ENCODE assay signal across 24 cellular contexts in the genomic region with DNA sequence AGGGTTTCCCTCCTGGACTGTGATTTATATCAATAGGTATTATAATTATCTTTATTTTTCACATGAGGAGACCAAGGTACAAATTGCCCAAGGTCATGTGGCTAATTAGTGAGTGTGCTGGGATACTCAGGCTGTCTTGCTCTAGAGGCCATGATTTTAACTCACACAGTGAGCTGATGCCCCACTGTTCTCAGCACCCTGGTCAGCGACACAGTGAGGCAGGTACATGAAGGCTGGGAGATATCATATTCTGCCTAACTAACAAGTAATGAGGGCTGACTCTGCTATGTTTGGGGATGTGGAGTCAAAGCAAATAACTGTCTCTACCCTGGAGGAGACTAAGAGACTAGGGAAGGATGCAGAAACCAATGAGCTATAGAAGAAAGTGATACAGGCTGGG.
DNase-seq lines count a peak whose midpoint lies in the region; ATAC-seq and TF ChIP-seq lines count a peak whose summit lies in the region.
"Had no signal": no experiment of that assay in that cellular context is flagged by ENCODE, and none has a peak within 500 bp of the region (broad histone marks: within the 10 kb centered on the region; RNA-seq: fewer than 3 reads in every experiment).

No MANE protein-coding gene starts in this region.

- no peaks in the 10 kb centered on the region for H3K4me1 Mint-ChIP-seq in activated naive CD4-positive, alpha-beta T cell treated with anti-CD3 and anti-CD28 coated beads for 36 hours (ENCODE audit: low read depth)
- H3K4me1 Mint-ChIP-seq: activated naive CD4-positive, alpha-beta T cell treated with anti-CD3 and anti-CD28 coated beads, Interleukin-2, amount 50 U/mL, for 24 hours; CD8-positive, alpha-beta memory T cell had no signal

- no peaks in the 10 kb centered on the region for H3K27me3 Mint-ChIP-seq in activated naive CD4-positive, alpha-beta T cell treated with anti-CD3 and anti-CD28 coated beads for 36 hours (ENCODE audit: low read depth)
- H3K27me3 Mint-ChIP-seq: activated naive CD4-positive, alpha-beta T cell treated with anti-CD3 and anti-CD28 coated beads, Interleukin-2, amount 50 U/mL, for 24 hours; dendritic cell treated with granulocyte-macrophage colony-stimulating factor and Interleukin-4, amounts not matched to agents 40 ng/mL and 50 ng/mL, for 4 days had no signal

- H3K4me1 ChIP-seq in hepatocyte (ENCODE audit: insufficient read depth): no peaks in the 10 kb centered on the region
- H3K4me1 ChIP-seq: tibial nerve had no signal

- no peak overlapping the region for H3K4me2 ChIP-seq in hepatocyte

- no peaks in the 10 kb centered on the region for H3K27me3 ChIP-seq in hepatocyte
- H3K27me3 ChIP-seq: cardiac muscle cell, neutrophil, tibial nerve had no signal

- no peaks in the 10 kb centered on the region for H3K36me3 ChIP-seq in hepatocyte (replicated peaks; ENCODE audit: insufficient read depth, low read depth)
- H3K36me3 ChIP-seq: cardiac muscle cell, neutrophil, tibial nerve had no signal

- no peak overlapping the region for H3K4me3 Mint-ChIP-seq in activated naive CD4-positive, alpha-beta T cell treated with anti-CD3 and anti-CD28 coated beads for 36 hours
- H3K4me3 Mint-ChIP-seq: activated naive CD4-positive, alpha-beta T cell treated with anti-CD3 and anti-CD28 coated beads, Interleukin-2, amount 50 U/mL, for 24 hours; activated T-helper 1 cell treated with anti-CD3 and anti-CD28 coated beads, Interleukin-12 subunit alpha, Interleukin-12 subunit beta, Interleukin-2, Interleukin-4 antibody, amounts not matched to agents 30 ng/mL and 10 ng/mL and 1 ng/mL, durations not matched to agents 14 hours and 24 hours and 36 hours; CD8-positive, alpha-beta memory T cell; dendritic cell treated with granulocyte-macrophage colony-stimulating factor and Interleukin-4, amounts not matched to agents 40 ng/mL and 50 ng/mL, for 4 days had no signal

- H3K9me2 ChIP-seq in hepatocyte (replicated peaks; ENCODE audit: insufficient read depth): no peaks in the 10 kb centered on the region

- H3K27ac ChIP-seq in hepatocyte: no peak overlapping the region
- H3K27ac ChIP-seq: cardiac muscle cell, neutrophil, tibial nerve had no signal

- intact Hi-C loops in activated naive CD4-positive, alpha-beta T cell treated with anti-CD3 and anti-CD28 coated beads for 36 hours (cut with micrococcal nuclease): no loop called here

- H3K36me3 Mint-ChIP-seq in activated naive CD4-positive, alpha-beta T cell treated with anti-CD3 and anti-CD28 coated beads for 36 hours (ENCODE audit: low read depth): no peaks in the 10 kb centered on the region
- H3K36me3 Mint-ChIP-seq: activated naive CD4-positive, alpha-beta T cell treated with anti-CD3 and anti-CD28 coated beads, Interleukin-2, amount 50 U/mL, for 24 hours had no signal

- H3K9me3 ChIP-seq in hepatocyte (ENCODE audit: low read depth): no peaks in the 10 kb centered on the region
- H3K9me3 ChIP-seq: neutrophil had no signal

- ATAC-seq in GM18867 (IDR thresholded peaks at IDR 0.05; ENCODE audit: unreplicated experiment): no peak
- ATAC-seq: SK-N-SH treated with all-trans-retinoic acid at 6 μM for 48 hours had no signal

- no peak for TF ChIP-seq CTCF in hepatocyte (IDR thresholded peaks at IDR 0.05; ENCODE audit: poor library complexity)

- H2AFZ ChIP-seq in hepatocyte: no peak overlapping the region

- CTCF ChIA-PET in activated naive CD4-positive, alpha-beta T cell treated with anti-CD3 and anti-CD28 coated beads for 36 hours (lab: Charles Lee): no interaction called here

- peak; percentile 10 for DNase-seq in activated naive CD4-positive, alpha-beta T cell treated with anti-CD3 and anti-CD28 coated beads for 36 hours
- DNase-seq in activated naive CD4-positive, alpha-beta T cell treated with Interleukin-2 at 50 U/mL for 16 hours: no peak
- DNase-seq in hepatocyte (ENCODE audit: low spot score): peak; percentile 54
- DNase-seq in hypothalamus (lab: John Stamatoyannopoulos, UW): no peak
- DNase-seq in germinal center (ENCODE audit: low spot score): no peak
- DNase-seq in NCI-H1048 (lab: John Stamatoyannopoulos, UW): no peak
- DNase-seq: 8988T; CD8-positive, alpha-beta memory T cell; DMS153; GOT3; kidney; NCI-H1436; NCI-H524; stimulated activated CD8-positive, alpha-beta memory T cell treated with anti-CD3 and anti-CD28 coated beads, Interleukin-4, amount 100 ng/mL, for 48 hours; T-helper 2 cell had no signal

- H3K4me3 ChIP-seq in hepatocyte: no peak overlapping the region
- H3K4me3 ChIP-seq: cardiac muscle cell, tibial nerve had no signal

- H3K27ac Mint-ChIP-seq in activated naive CD4-positive, alpha-beta T cell treated with anti-CD3 and anti-CD28 coated beads for 36 hours: no peak overlapping the region
- H3K27ac Mint-ChIP-seq: activated naive CD4-positive, alpha-beta T cell treated with anti-CD3 and anti-CD28 coated beads, Interleukin-2, amount 50 U/mL, for 24 hours; activated T-helper 1 cell treated with anti-CD3 and anti-CD28 coated beads, Interleukin-12 subunit alpha, Interleukin-12 subunit beta, Interleukin-2, Interleukin-4 antibody, amounts not matched to agents 30 ng/mL and 10 ng/mL and 1 ng/mL, durations not matched to agents 14 hours and 24 hours and 36 hours; CD8-positive, alpha-beta memory T cell; dendritic cell treated with granulocyte-macrophage colony-stimulating factor and Interleukin-4, amounts not matched to agents 40 ng/mL and 50 ng/mL, for 4 days had no signal

- peaks cover 3% of the 10 kb centered on the region for H3K9me3 Mint-ChIP-seq in activated naive CD4-positive, alpha-beta T cell treated with anti-CD3 and anti-CD28 coated beads for 36 hours

- H4K20me1 ChIP-seq in hepatocyte (ENCODE audit: insufficient read depth, poor library complexity, severe bottlenecking): no peaks in the 10 kb centered on the region

- whole genome bisulfite sequencing in hepatocyte (ENCODE audit: low lambda C conversion rate, missing lambda C conversion rate): 52% methylated on average over 1 of the region's 1 CpG

- no peaks in the 10 kb centered on the region for H3K79me2 ChIP-seq in hepatocyte

TF ChIP-seq in PFSK-1, 5 proteins besides CTCF, POLR2A, EP300 and RAD21:
- TF ChIP-seq SIN3A (IDR thresholded peaks at IDR 0.05; ENCODE audit: borderline replicate concordance, insufficient read depth, low read length): no peak
- TF ChIP-seq, protein P1, sequence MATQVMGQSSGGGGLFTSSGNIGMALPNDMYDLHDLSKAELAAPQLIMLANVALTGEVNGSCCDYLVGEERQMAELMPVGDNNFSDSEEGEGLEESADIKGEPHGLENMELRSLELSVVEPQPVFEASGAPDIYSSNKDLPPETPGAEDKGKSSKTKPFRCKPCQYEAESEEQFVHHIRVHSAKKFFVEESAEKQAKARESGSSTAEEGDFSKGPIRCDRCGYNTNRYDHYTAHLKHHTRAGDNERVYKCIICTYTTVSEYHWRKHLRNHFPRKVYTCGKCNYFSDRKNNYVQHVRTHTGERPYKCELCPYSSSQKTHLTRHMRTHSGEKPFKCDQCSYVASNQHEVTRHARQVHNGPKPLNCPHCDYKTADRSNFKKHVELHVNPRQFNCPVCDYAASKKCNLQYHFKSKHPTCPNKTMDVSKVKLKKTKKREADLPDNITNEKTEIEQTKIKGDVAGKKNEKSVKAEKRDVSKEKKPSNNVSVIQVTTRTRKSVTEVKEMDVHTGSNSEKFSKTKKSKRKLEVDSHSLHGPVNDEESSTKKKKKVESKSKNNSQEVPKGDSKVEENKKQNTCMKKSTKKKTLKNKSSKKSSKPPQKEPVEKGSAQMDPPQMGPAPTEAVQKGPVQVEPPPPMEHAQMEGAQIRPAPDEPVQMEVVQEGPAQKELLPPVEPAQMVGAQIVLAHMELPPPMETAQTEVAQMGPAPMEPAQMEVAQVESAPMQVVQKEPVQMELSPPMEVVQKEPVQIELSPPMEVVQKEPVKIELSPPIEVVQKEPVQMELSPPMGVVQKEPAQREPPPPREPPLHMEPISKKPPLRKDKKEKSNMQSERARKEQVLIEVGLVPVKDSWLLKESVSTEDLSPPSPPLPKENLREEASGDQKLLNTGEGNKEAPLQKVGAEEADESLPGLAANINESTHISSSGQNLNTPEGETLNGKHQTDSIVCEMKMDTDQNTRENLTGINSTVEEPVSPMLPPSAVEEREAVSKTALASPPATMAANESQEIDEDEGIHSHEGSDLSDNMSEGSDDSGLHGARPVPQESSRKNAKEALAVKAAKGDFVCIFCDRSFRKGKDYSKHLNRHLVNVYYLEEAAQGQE (IDR thresholded peaks at IDR 0.05; ENCODE audit: insufficient read depth in 1 of 2, low read depth in 2 of 2, low read length in 2 of 2): peak; percentile 42 to 88; a peak in 2 of 4 replicates
TF ChIP-seq in PFSK-1: peak in this region for 1.

Comparison
In these comparisons a context has a peak if more than half of its experiments do, and no peak if none do; other contexts are left out.
1. DNase-seq: peak in activated naive CD4-positive, alpha-beta T cell treated with anti-CD3 and anti-CD28 coated beads for 36 hours (single experiment) and hepatocyte (single experiment); none in activated naive CD4-positive, alpha-beta T cell treated with Interleukin-2 at 50 U/mL for 16 hours (single experiment), hypothalamus (0 of 51), germinal center (single experiment) and NCI-H1048 (single experiment).